Comparison of ENCODE assay signal across 1 cellular context in genomic region chr14:100770605-100771120, GRCh38.
TF ChIP-seq lines count a peak whose summit lies in the region.

No MANE protein-coding gene starts in this region.

TF ChIP-seq in HepG2, 621 proteins besides CTCF, POLR2A, EP300 and RAD21:
- no peak for TF ChIP-seq HHEX (CRISPR knock-in tag; IDR thresholded peaks at IDR 0.05)
- TF ChIP-seq TBX2 (CRISPR knock-in tag; IDR thresholded peaks at IDR 0.05; ENCODE audit: borderline replicate concordance): peak; percentile 13; the same call in 1 of the 2 replicates
- no peak for TF ChIP-seq ZNF367 (CRISPR knock-in tag; IDR thresholded peaks at IDR 0.05; ENCODE audit: borderline replicate concordance)
- TF ChIP-seq, protein P1, sequence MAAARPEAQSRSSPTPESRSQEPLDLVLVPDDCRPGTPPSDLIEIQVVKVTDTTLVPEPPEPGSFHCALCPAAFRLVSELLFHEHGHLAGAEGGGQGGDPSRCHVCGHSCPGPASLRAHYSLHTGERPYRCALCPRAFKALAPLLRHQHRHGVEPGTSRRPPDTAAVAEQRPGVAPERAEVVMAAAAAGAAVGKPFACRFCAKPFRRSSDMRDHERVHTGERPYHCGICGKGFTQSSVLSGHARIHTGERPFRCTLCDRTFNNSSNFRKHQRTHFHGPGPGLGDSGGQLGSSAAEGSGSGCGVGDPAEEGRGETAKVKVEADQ (CRISPR knock-in tag; IDR thresholded peaks at IDR 0.05; ENCODE audit: borderline replicate concordance): no peak
- TF ChIP-seq, protein P2, sequence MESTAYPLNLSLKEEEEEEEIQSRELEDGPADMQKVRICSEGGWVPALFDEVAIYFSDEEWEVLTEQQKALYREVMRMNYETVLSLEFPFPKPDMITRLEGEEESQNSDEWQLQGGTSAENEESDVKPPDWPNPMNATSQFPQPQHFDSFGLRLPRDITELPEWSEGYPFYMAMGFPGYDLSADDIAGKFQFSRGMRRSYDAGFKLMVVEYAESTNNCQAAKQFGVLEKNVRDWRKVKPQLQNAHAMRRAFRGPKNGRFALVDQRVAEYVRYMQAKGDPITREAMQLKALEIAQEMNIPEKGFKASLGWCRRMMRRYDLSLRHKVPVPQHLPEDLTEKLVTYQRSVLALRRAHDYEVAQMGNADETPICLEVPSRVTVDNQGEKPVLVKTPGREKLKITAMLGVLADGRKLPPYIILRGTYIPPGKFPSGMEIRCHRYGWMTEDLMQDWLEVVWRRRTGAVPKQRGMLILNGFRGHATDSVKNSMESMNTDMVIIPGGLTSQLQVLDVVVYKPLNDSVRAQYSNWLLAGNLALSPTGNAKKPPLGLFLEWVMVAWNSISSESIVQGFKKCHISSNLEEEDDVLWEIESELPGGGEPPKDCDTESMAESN (CRISPR knock-in tag; conservative IDR thresholded peaks at IDR 0.05): peak; percentile 45; the same call in 1 of the 2 replicates
- TF ChIP-seq ZNF746 (CRISPR knock-in tag; IDR thresholded peaks at IDR 0.05): no peak
- no peak for TF ChIP-seq ZNF724P (CRISPR knock-in tag; IDR thresholded peaks at IDR 0.05; ENCODE audit: borderline replicate concordance)
- no peak for TF ChIP-seq SMYD3 (CRISPR knock-in tag; IDR thresholded peaks at IDR 0.05)
- TF ChIP-seq FOXO4 (CRISPR knock-in tag; conservative IDR thresholded peaks at IDR 0.05): no peak
- TF ChIP-seq, protein P3, sequence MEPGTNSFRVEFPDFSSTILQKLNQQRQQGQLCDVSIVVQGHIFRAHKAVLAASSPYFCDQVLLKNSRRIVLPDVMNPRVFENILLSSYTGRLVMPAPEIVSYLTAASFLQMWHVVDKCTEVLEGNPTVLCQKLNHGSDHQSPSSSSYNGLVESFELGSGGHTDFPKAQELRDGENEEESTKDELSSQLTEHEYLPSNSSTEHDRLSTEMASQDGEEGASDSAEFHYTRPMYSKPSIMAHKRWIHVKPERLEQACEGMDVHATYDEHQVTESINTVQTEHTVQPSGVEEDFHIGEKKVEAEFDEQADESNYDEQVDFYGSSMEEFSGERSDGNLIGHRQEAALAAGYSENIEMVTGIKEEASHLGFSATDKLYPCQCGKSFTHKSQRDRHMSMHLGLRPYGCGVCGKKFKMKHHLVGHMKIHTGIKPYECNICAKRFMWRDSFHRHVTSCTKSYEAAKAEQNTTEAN (CRISPR knock-in tag; conservative IDR thresholded peaks at IDR 0.05): no peak
- TF ChIP-seq IRF2 (CRISPR knock-in tag; IDR thresholded peaks at IDR 0.05): no peak
- 0 out of 2 replicates have a peak, but pooled peaks have one; percentile 19 for TF ChIP-seq SP2 (CRISPR knock-in tag; IDR thresholded peaks at IDR 0.05)
- TF ChIP-seq, protein P4, sequence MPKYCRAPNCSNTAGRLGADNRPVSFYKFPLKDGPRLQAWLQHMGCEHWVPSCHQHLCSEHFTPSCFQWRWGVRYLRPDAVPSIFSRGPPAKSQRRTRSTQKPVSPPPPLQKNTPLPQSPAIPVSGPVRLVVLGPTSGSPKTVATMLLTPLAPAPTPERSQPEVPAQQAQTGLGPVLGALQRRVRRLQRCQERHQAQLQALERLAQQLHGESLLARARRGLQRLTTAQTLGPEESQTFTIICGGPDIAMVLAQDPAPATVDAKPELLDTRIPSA (CRISPR knock-in tag; IDR thresholded peaks at IDR 0.05; ENCODE audit: borderline replicate concordance): no peak
- no peak for TF ChIP-seq HCFC1 (IDR thresholded peaks at IDR 0.05; ENCODE audit: low read depth, low read length)
